Comparison of ENCODE assay signal across 30 cellular contexts in the genomic region with DNA sequence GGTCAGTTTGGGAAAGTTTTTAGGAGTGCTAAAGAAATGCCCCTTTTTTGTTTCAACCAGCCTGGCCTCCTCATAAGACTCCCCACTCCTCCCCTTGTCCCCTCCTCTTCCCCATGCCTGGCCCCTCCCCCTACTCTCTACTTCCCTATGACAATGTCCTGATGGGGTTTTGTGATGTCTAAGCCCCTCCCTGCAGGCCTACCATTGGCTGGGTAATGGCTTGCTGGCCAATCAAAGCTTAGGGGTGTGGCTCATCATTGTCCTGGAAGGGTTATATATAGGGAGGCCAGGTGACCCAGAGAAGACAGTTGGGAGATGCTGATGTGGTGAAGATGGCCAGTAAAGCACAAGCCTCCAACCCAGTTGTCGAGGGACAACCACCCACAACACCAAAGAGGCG. TPM values are rescaled to one million over a fixed set of nuclear protein-coding genes. Genes with fewer than 3 reads are reported as not detected.
"Had no signal": no experiment of that assay in that cellular context is flagged by ENCODE, and none has a peak within 500 bp of the region (broad histone marks: within the 10 kb centered on the region; RNA-seq: fewer than 3 reads in every experiment).

No MANE protein-coding gene starts in this region.

- H3K4me3 ChIP-seq: dorsolateral prefrontal cortex, gastroesophageal sphincter, heart left ventricle, hepatocyte, lung, ovary, psoas muscle, sigmoid colon, stomach, tibial artery had no signal

- H3K36me3 ChIP-seq: gastroesophageal sphincter, heart left ventricle, ovary, sigmoid colon, stomach, tibial artery had no signal

- FAIRE-seq: kidney had no signal

- H3K27ac ChIP-seq: dorsolateral prefrontal cortex, gastroesophageal sphincter, heart left ventricle, hepatocyte, ovary, psoas muscle, sigmoid colon, stomach, tibial artery had no signal

- H3K9me3 ChIP-seq: gastroesophageal sphincter, heart left ventricle, ovary, psoas muscle, sigmoid colon, stomach, tibial artery had no signal

- DNase-seq: dorsolateral prefrontal cortex; effector CD4-positive, alpha-beta T cell; foreskin fibroblast; heart left ventricle; kidney; natural killer cell; occipital lobe; ovary; posterior cingulate gyrus; psoas muscle; right cardiac atrium; sigmoid colon; stimulated activated CD4-positive, alpha-beta T cell treated with anti-CD3 and anti-CD28 coated beads, Interleukin-2, amount 100 ng/mL, for 24 hours; stimulated activated CD4-positive, alpha-beta T cell treated with anti-CD3 and anti-CD28 coated beads, Interleukin-4, amount 100 ng/mL, for 24 hours; stimulated activated naive CD4-positive, alpha-beta T cell treated with Interleukin-2 at 50 U/mL for 16 hours; stomach; tibial artery had no signal

- H3K27me3 ChIP-seq: gastroesophageal sphincter, heart left ventricle, hepatocyte, ovary, sigmoid colon, stomach, tibial artery had no signal

- H3K4me1 ChIP-seq: gastroesophageal sphincter, heart left ventricle, psoas muscle, sigmoid colon, stomach, tibial artery had no signal

- ATAC-seq: gastroesophageal sphincter; heart left ventricle; left lobe of liver; natural killer cell; psoas muscle; right cardiac atrium; stimulated activated effector memory CD8-positive, alpha-beta T cell treated with anti-CD3 and anti-CD28 coated beads, Interleukin-12 subunit alpha, Interleukin-12 subunit beta, amount 100 ng/mL, for 72 hours had no signal

RNA-seq across cellular contexts. Expression of a gene that starts 48.2 kb away (rescaled TPM):
- total RNA-seq: dorsolateral prefrontal cortex, gastroesophageal sphincter, hepatocyte, kidney, left lobe of liver, liver, lung, mononuclear cell, natural killer cell, occipital lobe, ovary, psoas muscle, renal cortical epithelial cell, right cardiac atrium, sigmoid colon, stomach, subcutaneous adipose tissue, temporal lobe, urinary bladder had no signal
- polyA plus RNA-seq: esophagus, heart left ventricle, hepatocyte, liver, lung, neural cell, right cardiac atrium, sigmoid colon, stomach, urinary bladder had no signal
